In genomic region chr2:111661286-111661940, GRCh38 we compare ENCODE assay signal across 24 cellular contexts.
A peak's percentile ranks its signal among the peaks of the same experiment; 100 is the strongest.
DNase-seq lines count a peak whose midpoint lies in the region; ATAC-seq, FAIRE-seq and TF ChIP-seq lines count a peak whose summit lies in the region.
"Had no signal": no experiment of that assay in that cellular context is flagged by ENCODE, and none has a peak within 500 bp of the region (broad histone marks: within the 10 kb centered on the region; RNA-seq: fewer than 3 reads in every experiment).

No MANE protein-coding gene starts in this region.

- no peaks in the 10 kb centered on the region for H3K36me3 Mint-ChIP-seq in neural progenitor cell

- no peaks in the 10 kb centered on the region for H3K9me3 Mint-ChIP-seq in neural progenitor cell
- H3K9me3 Mint-ChIP-seq: activated CD8-positive, alpha-beta T cell treated with anti-CD3 and anti-CD28 coated beads for 36 hours had no signal

- peak overlapping the region; percentile 75 for H2AK5ac ChIP-seq in mesenchymal stem cell (ENCODE audit: low read length, severe bottlenecking)

- H3K9ac ChIP-seq in KMS-11: no peak overlapping the region
- H3K9ac ChIP-seq in mesenchymal stem cell (ENCODE audit: low read length): peak overlapping the region; percentile 66
- no peak overlapping the region for H3K9ac ChIP-seq in neural progenitor cell
- H3K9ac ChIP-seq: BLaER1 treated with 17β-estradiol and CSF1 and Interleukin-3, amounts not matched to agents 10 nM and 100 nM had no signal

- no peak overlapping the region for H2AFZ ChIP-seq in KMS-11 (ENCODE audit: low read depth)
- H2AFZ ChIP-seq in mesenchymal stem cell (ENCODE audit: low read depth, low read length): no peak overlapping the region
- H2AFZ ChIP-seq in neural progenitor cell (replicated peaks): no peak overlapping the region

- POLR2A ChIA-PET in A549 (lab: Yijun Ruan, JAX): no interaction called here

- peak overlapping the region; percentile 65 for H2BK120ac ChIP-seq in mesenchymal stem cell (ENCODE audit: low read depth, low read length)

- H3K27me3 ChIP-seq in KMS-11 (ENCODE audit: insufficient read depth, low read depth) (no peaks in the 10 kb centered on the region), mesenchymal stem cell (ENCODE audit: control insufficient read depth in 1 of 2, insufficient read depth in 1 of 2, low read length in 2 of 2) (no peaks in the 10 kb centered on the region), neural progenitor cell (no peaks in the 10 kb centered on the region)
- H3K27me3 ChIP-seq: BLaER1 treated with 17β-estradiol and CSF1 and Interleukin-3, amounts not matched to agents 10 nM and 100 nM; cardiac muscle cell; dorsolateral prefrontal cortex; gastroesophageal sphincter; spleen; tibial artery had no signal

- H4K8ac ChIP-seq in mesenchymal stem cell (ENCODE audit: low read length): peak overlapping the region; percentile 29

- peak overlapping the region; percentile 16 for H4K91ac ChIP-seq in mesenchymal stem cell (ENCODE audit: low read length)

- no peak for TF ChIP-seq POLR2A in A549 (IDR thresholded peaks at IDR 0.05; ENCODE audit: low read length)

- peak overlapping the region in 1 of 2 experiments; percentile 82 for H3K14ac ChIP-seq in mesenchymal stem cell (ENCODE audit: low read length in 2 of 2)

- H3K79me1 ChIP-seq in mesenchymal stem cell (replicated peaks; ENCODE audit: low read length, poor library complexity, severe bottlenecking): no peaks in the 10 kb centered on the region

- no peak overlapping the region for H3K27ac Mint-ChIP-seq in neural progenitor cell
- H3K27ac Mint-ChIP-seq: activated CD8-positive, alpha-beta T cell treated with anti-CD3 and anti-CD28 coated beads for 36 hours had no signal

- H3K4me3 Mint-ChIP-seq in neural progenitor cell: no peak overlapping the region
- H3K4me3 Mint-ChIP-seq: activated CD8-positive, alpha-beta T cell treated with anti-CD3 and anti-CD28 coated beads for 36 hours had no signal

- H3K79me2 ChIP-seq in KMS-11 (ENCODE audit: insufficient read depth, low read depth) (no peaks in the 10 kb centered on the region), neural progenitor cell (ENCODE audit: low read depth) (no peaks in the 10 kb centered on the region)

- no peak for DNase-seq in A549 (ENCODE audit: low read depth in 1 of 2, low spot score in 1 of 2)
- peak; percentile 32 for DNase-seq in ecto neural progenitor cell (ENCODE audit: low spot score)
- DNase-seq in mesenchymal stem cell: no peak
- DNase-seq in neural progenitor cell (ENCODE audit: low spot score): no peak
- DNase-seq in GOT3 (lab: John Stamatoyannopoulos, UW): no peak
- DNase-seq in NCI-H1417 treated with DMSO at 0.1 percent for 48 hours (lab: John Stamatoyannopoulos, UW): no peak
- DNase-seq in DMS53 treated with DMSO at 0.1 percent for 48 hours (lab: John Stamatoyannopoulos, UW; ENCODE audit: unreplicated experiment): no peak
- DNase-seq: activated CD8-positive, alpha-beta T cell treated with anti-CD3 and anti-CD28 coated beads for 36 hours; amniotic stem cell; dorsolateral prefrontal cortex; NCI-H1436; NCI-H524 treated with DMSO at 0.1 percent for 48 hours; occipital lobe; spleen; stimulated activated CD4-positive, alpha-beta T cell treated with anti-CD3 and anti-CD28 coated beads, Interleukin-4, amount 100 ng/mL, for 1 hour; stimulated activated naive CD4-positive, alpha-beta T cell treated with Interleukin-2 at 50 U/mL for 16 hours; T1000; tibial artery had no signal

- no peak for TF ChIP-seq RAD21 in A549 (conservative IDR thresholded peaks at IDR 0.05 in 1 of 2, IDR thresholded peaks at IDR 0.05 in 1 of 2)

- no peak overlapping the region for H2BK15ac ChIP-seq in mesenchymal stem cell (ENCODE audit: low read depth, poor library complexity, severe bottlenecking)

- peaks cover 34% of the 10 kb centered on the region for H3K4me1 ChIP-seq in A549
- peaks cover 68% of the 10 kb centered on the region for H3K4me1 ChIP-seq in KMS-11 (ENCODE audit: low read depth, poor library complexity, severe bottlenecking)
- H3K4me1 ChIP-seq in mesenchymal stem cell (ENCODE audit: control insufficient read depth, insufficient read depth, low read depth, low read length): peaks cover 21% of the 10 kb centered on the region
- no peaks in the 10 kb centered on the region for H3K4me1 ChIP-seq in neural progenitor cell

- H3K9me3 ChIP-seq in A549: no peaks in the 10 kb centered on the region
- no peaks in the 10 kb centered on the region for H3K9me3 ChIP-seq in mesenchymal stem cell (ENCODE audit: control insufficient read depth, low read length)
- H3K9me3 ChIP-seq in neural progenitor cell (ENCODE audit: low read depth): no peaks in the 10 kb centered on the region
- H3K9me3 ChIP-seq: gastroesophageal sphincter, spleen, tibial artery had no signal

- H3F3A ChIP-seq in neural progenitor cell (ENCODE audit: low read depth): no peaks in the 10 kb centered on the region

- TF ChIP-seq CTCF in A549 (IDR thresholded peaks at IDR 0.05): no peak
- TF ChIP-seq CTCF in KMS-11 (conservative IDR thresholded peaks at IDR 0.05; ENCODE audit: low read depth, low read length): no peak
- TF ChIP-seq CTCF in neural progenitor cell (IDR thresholded peaks at IDR 0.05): no peak

- peak overlapping the region; percentile 1 to 90 for H3K18ac ChIP-seq in mesenchymal stem cell (ENCODE audit: low read depth in 1 of 2, low read length in 2 of 2)

- H3K27me3 Mint-ChIP-seq in neural progenitor cell (ENCODE audit: insufficient read depth, low read depth): peaks cover 8% of the 10 kb centered on the region
- H3K27me3 Mint-ChIP-seq: activated CD8-positive, alpha-beta T cell treated with anti-CD3 and anti-CD28 coated beads for 36 hours had no signal

- H3K36me3 ChIP-seq in KMS-11 (ENCODE audit: insufficient read depth) (no peaks in the 10 kb centered on the region), mesenchymal stem cell (ENCODE audit: control insufficient read depth in 1 of 2, insufficient read depth in 2 of 2, low read depth in 1 of 2, low read length in 2 of 2) (no peaks in the 10 kb centered on the region), neural progenitor cell (no peaks in the 10 kb centered on the region)
- H3K36me3 ChIP-seq: BLaER1 treated with 17β-estradiol and CSF1 and Interleukin-3, amounts not matched to agents 10 nM and 100 nM; cardiac muscle cell; gastroesophageal sphincter; spleen; tibial artery had no signal

- no peak overlapping the region for H2BK5ac ChIP-seq in mesenchymal stem cell (ENCODE audit: low read depth, low read length, poor library complexity, severe bottlenecking)

- H3K27ac ChIP-seq in A549 (peak overlapping the region; percentile 26 to 90; a peak in 4 of 6 replicates), KMS-11 (peak overlapping the region; percentile 60; the same call in 1 of the 2 replicates), mesenchymal stem cell (ENCODE audit: low read length, poor library complexity, severe bottlenecking) (no peak overlapping the region), neural progenitor cell (no peak overlapping the region)
- H3K27ac ChIP-seq: cardiac muscle cell, dorsolateral prefrontal cortex, gastroesophageal sphincter, spleen had no signal

- peak overlapping the region; percentile 30 to 94 for H2BK12ac ChIP-seq in mesenchymal stem cell (ENCODE audit: low read length in 2 of 2)

- CTCF ChIA-PET in A549 (lab: Yijun Ruan, JAX): no interaction called here

- H3K23ac ChIP-seq in mesenchymal stem cell (ENCODE audit: low read length in 2 of 2): peak overlapping the region in 1 of 2 experiments; percentile 23

- peaks cover 13% of the 10 kb centered on the region for H3K4me1 Mint-ChIP-seq in neural progenitor cell

- WGBS in A549 (ENCODE audit: missing lambda C conversion rate): 90% methylated on average over 7 of the region's 7 CpGs
- WGBS in mesenchymal stem cell: 97% methylated on average over 7 of the region's 7 CpGs

- H3K4ac ChIP-seq in mesenchymal stem cell (ENCODE audit: low read depth in 1 of 2, low read length in 2 of 2): peak overlapping the region; percentile 42 to 56

- ATAC-seq in A549: no peak
- ATAC-seq: activated CD8-positive, alpha-beta T cell treated with anti-CD3 and anti-CD28 coated beads for 36 hours; gastroesophageal sphincter had no signal

- H3K4me2 ChIP-seq in A549 (no peak overlapping the region), KMS-11 (peak overlapping the region; percentile 58), mesenchymal stem cell (ENCODE audit: low read length, poor library complexity, severe bottlenecking) (no peak overlapping the region), neural progenitor cell (no peak overlapping the region)

- no peak for TF ChIP-seq EP300 in A549 (IDR thresholded peaks at IDR 0.05)

- no peak overlapping the region for H3K4me3 ChIP-seq in A549
- H3K4me3 ChIP-seq in KMS-11 (IDR thresholded peaks at IDR 0.05; ENCODE audit: insufficient read depth, low read depth, low read length): no peak overlapping the region
- H3K4me3 ChIP-seq in mesenchymal stem cell (ENCODE audit: insufficient read depth in 1 of 2, low read depth in 1 of 2, low read length in 2 of 2): no peak overlapping the region
- no peak overlapping the region for H3K4me3 ChIP-seq in neural progenitor cell
- H3K4me3 ChIP-seq: BLaER1 treated with 17β-estradiol and CSF1 and Interleukin-3, amounts not matched to agents 10 nM and 100 nM; cardiac muscle cell; dorsolateral prefrontal cortex; gastroesophageal sphincter; lung; spleen; tibial artery had no signal

- FAIRE-seq in A549 (lab: Jason Lieb, UNC): no peak
- FAIRE-seq: GM19239 had no signal

- no peaks in the 10 kb centered on the region for H4K20me1 ChIP-seq in KMS-11 (ENCODE audit: insufficient read depth)
- H4K20me1 ChIP-seq in neural progenitor cell (ENCODE audit: low read depth): no peaks in the 10 kb centered on the region
- H4K20me1 ChIP-seq: BLaER1 treated with 17β-estradiol and CSF1 and Interleukin-3, amounts not matched to agents 10 nM and 100 nM had no signal

TF ChIP-seq in A549, 52 proteins besides CTCF, POLR2A, EP300 and RAD21 (continues in another document):
- no peak for TF ChIP-seq SMC3 (IDR thresholded peaks at IDR 0.05)
- no peak for TF ChIP-seq USF2 (IDR thresholded peaks at IDR 0.05)
- no peak for TF ChIP-seq HOXB13 (CRISPR knock-in tag; IDR thresholded peaks at IDR 0.05; ENCODE audit: low read depth)

Comparison
In these comparisons a context has a peak if more than half of its experiments do, and no peak if none do; other contexts are left out.
1. H3K27ac ChIP-seq: peak in A549 (2 of 2) and KMS-11 (single experiment); none in mesenchymal stem cell (single experiment) and neural progenitor cell (single experiment).